9 cellular contexts compared by ENCODE assay signal in the genomic region with DNA sequence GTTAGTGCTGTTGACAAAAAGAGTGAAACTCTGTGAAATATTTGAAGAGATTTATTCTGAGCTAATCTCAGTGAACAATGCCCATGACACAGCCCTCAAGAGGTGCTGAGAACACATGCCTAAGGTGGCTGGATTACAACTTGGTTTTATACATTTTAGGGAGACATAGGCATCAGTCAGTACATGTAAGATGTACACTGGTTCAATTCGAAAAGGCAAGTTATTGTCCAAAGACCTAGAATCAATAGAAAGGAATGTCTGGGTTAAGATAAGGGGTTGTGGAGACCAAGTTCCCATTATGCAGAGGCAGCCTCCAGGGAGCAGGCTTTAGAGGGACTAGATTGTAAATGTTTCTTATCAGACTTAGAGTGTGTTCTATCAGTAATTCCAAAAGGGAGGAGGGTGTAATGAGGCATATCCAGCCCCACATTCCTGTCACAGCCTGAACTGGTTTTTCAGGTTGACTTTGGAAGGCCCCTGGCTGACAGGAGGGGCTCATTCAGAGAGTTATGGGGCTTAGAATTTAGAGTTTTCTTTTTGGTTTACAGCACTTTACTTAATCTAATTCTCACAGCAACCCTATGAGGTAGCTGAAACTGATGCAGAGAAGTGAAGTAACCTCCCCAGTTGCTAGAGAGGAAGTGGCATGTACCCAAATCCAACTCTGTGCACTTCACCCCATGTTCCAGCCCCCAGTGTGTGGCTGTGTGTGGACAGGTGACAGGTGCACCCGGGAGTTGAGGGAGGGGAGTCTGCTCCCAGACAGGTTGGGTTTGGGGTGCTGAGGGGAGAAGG. TPM values are rescaled to one million over a fixed set of nuclear protein-coding genes. Genes with fewer than 3 reads are reported as not detected.
DNase-seq lines count a peak whose midpoint lies in the region; ATAC-seq and TF ChIP-seq lines count a peak whose summit lies in the region.
"Had no signal": no experiment of that assay in that cellular context is flagged by ENCODE, and none has a peak within 500 bp of the region (broad histone marks: within the 10 kb centered on the region; RNA-seq: fewer than 3 reads in every experiment).

No MANE protein-coding gene starts in this region.

- no peaks in the 10 kb centered on the region for H3K27me3 ChIP-seq in layer of hippocampus (ENCODE audit: control insufficient read depth, insufficient read depth, low read length)

- in situ Hi-C loops in SK-MEL-5 (cut with HindIII; ENCODE audit: low pct_unique_long_range_greater_than_20kb, low sequenced_read_pairs), result no loop called here

- no peak for TF ChIP-seq CTCF in type B pancreatic cell (conservative IDR thresholded peaks at IDR 0.05)

- H3K27ac ChIP-seq in layer of hippocampus (ENCODE audit: low read depth, low read length), result peak overlapping the region; percentile 20

- peaks cover 8% of the 10 kb centered on the region for H3K9me3 Mint-ChIP-seq in type B pancreatic cell

- H3K4me3 Mint-ChIP-seq in type B pancreatic cell, result peak overlapping the region; percentile 70
- H3K4me3 Mint-ChIP-seq: activated naive CD8-positive, alpha-beta T cell had no signal

- H3K27ac Mint-ChIP-seq in type B pancreatic cell, result peak overlapping the region; percentile 94
- H3K27ac Mint-ChIP-seq: activated naive CD8-positive, alpha-beta T cell had no signal

- no peak for ATAC-seq in HG02623 (IDR thresholded peaks at IDR 0.05; ENCODE audit: unreplicated experiment)

- no peaks in the 10 kb centered on the region for H3K36me3 Mint-ChIP-seq in type B pancreatic cell
- H3K36me3 Mint-ChIP-seq: activated naive CD8-positive, alpha-beta T cell had no signal

- DNase-seq in NCI-H2107 treated with DMSO at 0.1 percent for 48 hours (lab: John Stamatoyannopoulos, UW; ENCODE audit: unreplicated experiment), result peak; percentile 57
- no peak for DNase-seq in NCI-H2107 (lab: John Stamatoyannopoulos, UW)
- peak; percentile 17 for DNase-seq in SK-MEL-5 (ENCODE audit: low read depth, low spot score)
- DNase-seq in type B pancreatic cell (ENCODE audit: extremely low spot score, unreplicated experiment), result no peak
- no peak for DNase-seq in GDM1 (lab: John Stamatoyannopoulos, UW)
- no peak for DNase-seq in activated CD4-positive, CD25-positive, alpha-beta regulatory T cell (lab: John Stamatoyannopoulos, UW)

- peaks cover 3% of the 10 kb centered on the region for H3K27me3 Mint-ChIP-seq in type B pancreatic cell

- peaks cover 32% of the 10 kb centered on the region for H3K4me1 Mint-ChIP-seq in type B pancreatic cell (ENCODE audit: unreplicated experiment)

RNA-seq across cellular contexts. Expression of a gene that starts 28.3 kb away (rescaled TPM):
- 16.1 and 17.6 TPM in 2 replicates for total RNA-seq in SK-MEL-5 (2014; rRNA removed; shearing (Covaris generic))
- polyA plus RNA-seq in SK-MEL-5 (2015; cell fraction: cytosol; rRNA removed), result 18.8 and 26.4 TPM in 2 replicates
- 36.2 and 40.4 TPM in 2 replicates for polyA plus RNA-seq in SK-MEL-5 (2015; cell fraction: nucleus; rRNA removed)
- total RNA-seq in type B pancreatic cell (ENCODE audit: low replicate concordance), result 45.6 and 49.6 TPM in 2 replicates

Comparison
In these comparisons a context has a peak if more than half of its experiments do, and no peak if none do; other contexts are left out.
1. DNase-seq: peak in NCI-H2107 treated with DMSO at 0.1 percent for 48 hours (single experiment) and SK-MEL-5 (single experiment); none in NCI-H2107 (single experiment), type B pancreatic cell (single experiment), GDM1 (single experiment) and activated CD4-positive, CD25-positive, alpha-beta regulatory T cell (0 of 4).